8 cellular contexts compared by ENCODE assay signal in the genomic region with DNA sequence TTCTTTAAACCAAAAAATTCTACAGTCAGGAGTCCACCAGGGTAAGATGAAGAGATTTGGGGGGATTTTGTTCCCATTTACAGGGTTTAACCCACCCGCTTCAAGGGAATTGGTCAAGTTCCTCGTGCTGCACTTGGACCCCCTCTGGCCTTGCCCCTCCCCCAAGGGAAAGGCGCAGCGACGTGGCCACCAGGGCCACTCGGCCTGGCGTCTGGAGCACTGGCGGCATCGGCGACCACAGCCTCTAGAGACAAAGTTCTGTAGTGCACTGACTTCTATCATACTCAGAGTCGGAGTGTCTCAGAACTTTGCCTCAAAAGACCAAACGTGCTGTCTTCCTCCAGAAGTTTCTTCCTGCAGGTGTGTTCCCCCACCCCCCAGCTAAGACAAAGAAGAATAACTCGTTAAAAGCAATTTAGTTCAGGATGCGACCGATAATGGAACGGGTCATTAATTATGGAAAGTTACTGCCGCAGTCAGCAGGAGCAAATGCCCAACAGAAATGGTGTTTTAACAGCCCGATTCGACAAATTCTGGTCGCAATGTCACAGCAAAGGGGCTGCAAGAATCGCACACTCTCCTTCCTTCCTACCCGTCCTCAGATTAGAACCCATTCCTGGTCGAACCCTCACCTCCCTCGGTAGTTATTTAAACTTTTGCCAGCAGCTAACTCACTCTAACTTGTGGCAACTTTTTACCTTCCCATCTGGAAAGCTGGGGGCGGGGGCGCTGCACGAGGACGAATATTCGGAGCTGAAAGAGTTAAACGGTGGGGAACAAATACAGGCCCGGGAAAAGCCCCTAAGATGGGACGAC.
DNase-seq lines count a peak whose midpoint lies in the region; ATAC-seq and TF ChIP-seq lines count a peak whose summit lies in the region.

No MANE protein-coding gene starts in this region.

- H3K4me1 ChIP-seq in HCT116 (ENCODE audit: control insufficient read depth in 1 of 2, insufficient read depth in 2 of 2, low read length in 2 of 2) = peaks cover 8 to 18% of the 10 kb centered on the region in 2 experiments
- peaks cover 0 to 26% (median 18%) of the 10 kb centered on the region in 4 donors for H3K4me1 ChIP-seq in tibial artery

- H3K27ac ChIP-seq in HCT116 (ENCODE audit: low read depth, low read length) (no peak overlapping the region), tibial artery (no peak overlapping the region)

- no peak overlapping the region for H2AFZ ChIP-seq in HCT116 (ENCODE audit: low read depth, low read length, poor library complexity, severe bottlenecking)

- H3K4me2 ChIP-seq in HCT116 (ENCODE audit: low read length) = peak overlapping the region; percentile 86

- DNase-seq in CD14-positive monocyte (ENCODE audit: low spot score) (no peak), HCT116 (ENCODE audit: low read depth, low spot score) (no peak), left colon (peak; percentile 53 to 70), tibial artery (no peak), cortex of kidney (lab: John Stamatoyannopoulos, UW) (no peak), ACHN (no peak), SW480 (ENCODE audit: low spot score) (no peak)

- no peaks in the 10 kb centered on the region for H3K79me2 ChIP-seq in HCT116 (ENCODE audit: insufficient read depth, low read length)

- TF ChIP-seq RAD21 in HCT116 (IDR thresholded peaks at IDR 0.05; ENCODE audit: low read depth) = no peak

- RAD21 ChIA-PET in HCT116 (lab: Charles Lee; ENCODE audit: low non-redundant PET in 1 of 2, low total read pairs in 2 of 2, uncharacterized antibody in 2 of 2, unreplicated experiment in 2 of 2) = no interaction called here

- peaks cover 0 to 10% (median 5%) of the 10 kb centered on the region in 7 donors for H3K9me3 Mint-ChIP-seq in CD14-positive monocyte
- peaks cover 7% of the 10 kb centered on the region for H3K9me3 Mint-ChIP-seq in activated naive CD8-positive, alpha-beta T cell (ENCODE audit: low read depth)

- no peak for ATAC-seq in HCT116
- peak; percentile 31 for ATAC-seq in left colon

- peak overlapping the region; percentile 62; the same call in 1 of the 2 replicates for H3K9ac ChIP-seq in HCT116 (ENCODE audit: low read length)

- no peaks in the 10 kb centered on the region for H3K9me2 ChIP-seq in HCT116 (ENCODE audit: insufficient read depth)

- H3K4me3 Mint-ChIP-seq in CD14-positive monocyte = peak overlapping the region; percentile 65 to 89
- H3K4me3 Mint-ChIP-seq in activated naive CD8-positive, alpha-beta T cell = peak overlapping the region; percentile 84

- no peaks in the 10 kb centered on the region for H3K9me3 ChIP-seq in HCT116 (ENCODE audit: control insufficient read depth in 1 of 2, insufficient read depth in 1 of 2, low read depth in 1 of 2, low read length in 2 of 2)
- no peaks in the 10 kb centered on the region for H3K9me3 ChIP-seq in tibial artery

- H3K27me3 ChIP-seq in HCT116 (ENCODE audit: insufficient read depth, low read length) = no peaks in the 10 kb centered on the region
- peaks cover 0 to 5% of the 10 kb centered on the region in 2 donors for H3K27me3 ChIP-seq in tibial artery

- H3K27ac Mint-ChIP-seq in CD14-positive monocyte = no peak overlapping the region
- peak overlapping the region; percentile 46 for H3K27ac Mint-ChIP-seq in activated naive CD8-positive, alpha-beta T cell

- H3K36me3 ChIP-seq in HCT116 (ENCODE audit: control insufficient read depth in 1 of 2, insufficient read depth in 2 of 2, low read length in 2 of 2) (no peaks in the 10 kb centered on the region), tibial artery (no peaks in the 10 kb centered on the region)

- intact Hi-C loops in CD14-positive monocyte (cut with micrococcal nuclease) = no loop called here
- intact Hi-C loops in HCT116 (cut with micrococcal nuclease) = no loop called here
- intact Hi-C loops in left colon (cut with DNase I, micrococcal nuclease) = no loop called here
- intact Hi-C loops in tibial artery (cut with DNase I; ENCODE audit: low total_unique reads) = loop anchor here (5.0 kb wide), 1 partner anchor 58 kb away; no protein-coding TSS in a partner anchor

- CTCF ChIA-PET in HCT116 (lab: Charles Lee) = no interaction called here

- in situ Hi-C loops in ACHN (cut with HindIII; ENCODE audit: low pct_ligation_motif_present, low pct_unique_long_range_greater_than_20kb, low sequenced_read_pairs) = no loop called here

- H3K4me3 ChIP-seq in HCT116 (replicated peaks in 1 of 2; ENCODE audit: low read depth in 1 of 2, low read length in 2 of 2) (peak overlapping the region; percentile 55 to 67), tibial artery (peak overlapping the region; percentile 51 to 85)

- H4K20me1 ChIP-seq in HCT116 (ENCODE audit: insufficient read depth) = no peaks in the 10 kb centered on the region

- H3K36me3 Mint-ChIP-seq in CD14-positive monocyte = peaks cover 7 to 13% of the 10 kb centered on the region in 2 donors
- no peaks in the 10 kb centered on the region for H3K36me3 Mint-ChIP-seq in activated naive CD8-positive, alpha-beta T cell

- peaks cover 21% of the 10 kb centered on the region for H3K4me1 Mint-ChIP-seq in CD14-positive monocyte
- H3K4me1 Mint-ChIP-seq in activated naive CD8-positive, alpha-beta T cell (ENCODE audit: low read depth) = peaks cover 21% of the 10 kb centered on the region

- no TSS peak for BruUV-seq in HCT116 (replicated peaks; lab: Mats Ljungman, UMichigan)

- POLR2A ChIA-PET in HCT116 (lab: Charles Lee) = no interaction called here

- TF ChIP-seq POLR2A in HCT116 (IDR thresholded peaks at IDR 0.05; ENCODE audit: borderline replicate concordance, extremely low read depth, insufficient read depth, insufficient read length) = no peak

- H3K27me3 Mint-ChIP-seq in CD14-positive monocyte (ENCODE audit: low read depth in 3 of 3) = peaks cover 38 to 50% (median 46%) of the 10 kb centered on the region in 3 donors
- peaks cover 11% of the 10 kb centered on the region for H3K27me3 Mint-ChIP-seq in activated naive CD8-positive, alpha-beta T cell

- TF ChIP-seq CTCF in CD14-positive monocyte (IDR thresholded peaks at IDR 0.05) = no peak
- TF ChIP-seq CTCF in HCT116 (IDR thresholded peaks at IDR 0.05 in 2 of 3, conservative IDR thresholded peaks at IDR 0.05 in 1 of 3; ENCODE audit: borderline replicate concordance in 1 of 3, insufficient read depth in 1 of 3, low read depth in 2 of 3, low read length in 2 of 3) = no peak
- TF ChIP-seq CTCF in tibial artery (IDR thresholded peaks at IDR 0.05) = no peak

TF ChIP-seq in HCT116, 20 proteins besides CTCF, POLR2A, EP300 and RAD21:
- no peak for TF ChIP-seq ZNF274 (IDR thresholded peaks at IDR 0.05; ENCODE audit: low read depth, low read length)
TF ChIP-seq in HCT116: peak in this region for 0.

Comparison
In these comparisons a context has a peak if more than half of its experiments do, and no peak if none do; other contexts are left out.
1. DNase-seq: peak in left colon (2 of 2); none in CD14-positive monocyte (single experiment), HCT116 (single experiment), tibial artery (0 of 2), cortex of kidney (single experiment), ACHN (single experiment) and SW480 (single experiment).